ENCODE assay signal across 1 cellular context in the genomic region with DNA sequence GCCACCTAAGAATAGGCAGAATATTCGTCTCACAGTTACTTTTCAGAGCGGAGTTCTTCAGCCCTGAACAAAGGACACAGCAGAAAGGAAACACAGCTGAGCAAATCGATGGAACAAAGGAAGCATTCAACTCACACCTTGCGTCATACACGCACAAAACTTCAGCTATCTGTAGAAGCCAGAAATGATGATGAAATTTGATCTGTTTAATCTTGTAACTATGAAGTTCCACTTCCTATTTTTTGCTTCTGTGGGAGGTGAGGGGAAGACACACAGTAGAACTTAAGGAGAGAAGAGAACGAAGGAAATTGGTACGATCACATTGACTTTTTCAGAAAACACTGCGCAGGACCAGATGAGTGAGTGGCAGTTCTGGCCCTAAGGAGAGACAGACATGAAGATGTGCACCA.
TF ChIP-seq lines count a peak whose summit lies in the region.

No MANE protein-coding gene starts in this region.

TF ChIP-seq in HepG2, 621 proteins besides CTCF, POLR2A, EP300 and RAD21 (continued from another document and continues in another):
- TF ChIP-seq MTF2 (CRISPR knock-in tag; IDR thresholded peaks at IDR 0.05; ENCODE audit: borderline replicate concordance) (no peak), PTBP1 (IDR thresholded peaks at IDR 0.05; ENCODE audit: low read depth, low read length, poor library complexity, severe bottlenecking) (no peak), ZNF143 (CRISPR knock-in tag; IDR thresholded peaks at IDR 0.05) (no peak), ZNF510 (CRISPR knock-in tag; IDR thresholded peaks at IDR 0.05; ENCODE audit: low read depth) (no peak), TBX3 (IDR thresholded peaks at IDR 0.05; ENCODE audit: borderline replicate concordance) (no peak), RELA (CRISPR knock-in tag; IDR thresholded peaks at IDR 0.05) (no peak), ARHGAP35 (CRISPR knock-in tag; IDR thresholded peaks at IDR 0.05; ENCODE audit: borderline replicate concordance) (no peak), KLF13 (CRISPR knock-in tag; IDR thresholded peaks at IDR 0.05) (no peak), ZNF883 (CRISPR knock-in tag; IDR thresholded peaks at IDR 0.05; ENCODE audit: not compliant biosample characterization) (no peak), ZNF225 (CRISPR knock-in tag; IDR thresholded peaks at IDR 0.05) (no peak), FOSL2 (CRISPR knock-in tag; IDR thresholded peaks at IDR 0.05) (peak; percentile 80), ZNF564 (CRISPR knock-in tag; IDR thresholded peaks at IDR 0.05) (peak; percentile 54; the same call in 1 of the 2 replicates), ZNF343 (CRISPR knock-in tag; IDR thresholded peaks at IDR 0.05) (no peak), HNF4G (IDR thresholded peaks at IDR 0.05; ENCODE audit: borderline replicate concordance, low read depth, low read length) (peak; percentile 68; the same call in 1 of the 2 replicates), HNF4G (CRISPR knock-in tag; IDR thresholded peaks at IDR 0.05; ENCODE audit: borderline replicate concordance, low read depth) (0 out of 2 replicates have a peak, but pooled peaks have one; percentile 29), ZSCAN22 (CRISPR knock-in tag; IDR thresholded peaks at IDR 0.05) (no peak), ZNF292 (CRISPR knock-in tag; IDR thresholded peaks at IDR 0.05; ENCODE audit: borderline replicate concordance, low read depth) (peak; percentile 81; the same call in 1 of the 2 replicates), ZSCAN25 (CRISPR knock-in tag; IDR thresholded peaks at IDR 0.05) (no peak), ZNF713 (CRISPR knock-in tag; IDR thresholded peaks at IDR 0.05) (no peak), MEF2D (CRISPR knock-in tag; IDR thresholded peaks at IDR 0.05) (0 out of 2 replicates have a peak, but pooled peaks have one; percentile 29), ZFP36L2 (CRISPR knock-in tag; IDR thresholded peaks at IDR 0.05) (no peak), ISL2 (CRISPR knock-in tag; IDR thresholded peaks at IDR 0.05) (peak; percentile 93), WIZ (CRISPR knock-in tag; IDR thresholded peaks at IDR 0.05) (no peak), ZNF569 (CRISPR knock-in tag; IDR thresholded peaks at IDR 0.05; ENCODE audit: borderline replicate concordance) (no peak), BRD4 (CRISPR knock-in tag; IDR thresholded peaks at IDR 0.05) (peak; percentile 49; the same call in 1 of the 2 replicates), ZNF253 (CRISPR knock-in tag; IDR thresholded peaks at IDR 0.05; ENCODE audit: borderline replicate concordance) (no peak), HIVEP1 (CRISPR knock-in tag; IDR thresholded peaks at IDR 0.05) (no peak)
- TF ChIP-seq, protein P1, sequence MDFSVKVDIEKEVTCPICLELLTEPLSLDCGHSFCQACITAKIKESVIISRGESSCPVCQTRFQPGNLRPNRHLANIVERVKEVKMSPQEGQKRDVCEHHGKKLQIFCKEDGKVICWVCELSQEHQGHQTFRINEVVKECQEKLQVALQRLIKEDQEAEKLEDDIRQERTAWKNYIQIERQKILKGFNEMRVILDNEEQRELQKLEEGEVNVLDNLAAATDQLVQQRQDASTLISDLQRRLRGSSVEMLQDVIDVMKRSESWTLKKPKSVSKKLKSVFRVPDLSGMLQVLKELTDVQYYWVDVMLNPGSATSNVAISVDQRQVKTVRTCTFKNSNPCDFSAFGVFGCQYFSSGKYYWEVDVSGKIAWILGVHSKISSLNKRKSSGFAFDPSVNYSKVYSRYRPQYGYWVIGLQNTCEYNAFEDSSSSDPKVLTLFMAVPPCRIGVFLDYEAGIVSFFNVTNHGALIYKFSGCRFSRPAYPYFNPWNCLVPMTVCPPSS (IDR thresholded peaks at IDR 0.05), result no peak
- TF ChIP-seq, protein P2, sequence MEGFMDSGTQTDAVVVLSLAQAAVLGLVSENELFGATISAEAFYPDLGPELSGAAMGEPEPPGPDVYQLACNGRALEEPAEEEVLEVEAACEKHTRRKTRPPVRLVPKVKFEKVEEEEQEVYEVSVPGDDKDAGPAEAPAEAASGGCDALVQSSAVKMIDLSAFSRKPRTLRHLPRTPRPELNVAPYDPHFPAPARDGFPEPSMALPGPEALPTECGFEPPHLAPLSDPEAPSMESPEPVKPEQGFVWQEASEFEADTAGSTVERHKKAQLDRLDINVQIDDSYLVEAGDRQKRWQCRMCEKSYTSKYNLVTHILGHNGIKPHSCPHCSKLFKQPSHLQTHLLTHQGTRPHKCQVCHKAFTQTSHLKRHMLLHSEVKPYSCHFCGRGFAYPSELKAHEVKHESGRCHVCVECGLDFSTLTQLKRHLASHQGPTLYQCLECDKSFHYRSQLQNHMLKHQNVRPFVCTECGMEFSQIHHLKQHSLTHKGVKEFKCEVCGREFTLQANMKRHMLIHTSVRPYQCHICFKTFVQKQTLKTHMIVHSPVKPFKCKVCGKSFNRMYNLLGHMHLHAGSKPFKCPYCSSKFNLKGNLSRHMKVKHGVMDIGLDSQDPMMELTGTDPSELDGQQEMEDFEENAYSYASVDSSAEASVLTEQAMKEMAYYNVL (CRISPR knock-in tag; IDR thresholded peaks at IDR 0.05; ENCODE audit: borderline replicate concordance), result peak; percentile 92; the same call in 1 of the 2 replicates
- TF ChIP-seq, protein P3, sequence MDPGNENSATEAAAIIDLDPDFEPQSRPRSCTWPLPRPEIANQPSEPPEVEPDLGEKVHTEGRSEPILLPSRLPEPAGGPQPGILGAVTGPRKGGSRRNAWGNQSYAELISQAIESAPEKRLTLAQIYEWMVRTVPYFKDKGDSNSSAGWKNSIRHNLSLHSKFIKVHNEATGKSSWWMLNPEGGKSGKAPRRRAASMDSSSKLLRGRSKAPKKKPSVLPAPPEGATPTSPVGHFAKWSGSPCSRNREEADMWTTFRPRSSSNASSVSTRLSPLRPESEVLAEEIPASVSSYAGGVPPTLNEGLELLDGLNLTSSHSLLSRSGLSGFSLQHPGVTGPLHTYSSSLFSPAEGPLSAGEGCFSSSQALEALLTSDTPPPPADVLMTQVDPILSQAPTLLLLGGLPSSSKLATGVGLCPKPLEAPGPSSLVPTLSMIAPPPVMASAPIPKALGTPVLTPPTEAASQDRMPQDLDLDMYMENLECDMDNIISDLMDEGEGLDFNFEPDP (CRISPR knock-in tag; conservative IDR thresholded peaks at IDR 0.05), result no peak
- TF ChIP-seq, protein P4, sequence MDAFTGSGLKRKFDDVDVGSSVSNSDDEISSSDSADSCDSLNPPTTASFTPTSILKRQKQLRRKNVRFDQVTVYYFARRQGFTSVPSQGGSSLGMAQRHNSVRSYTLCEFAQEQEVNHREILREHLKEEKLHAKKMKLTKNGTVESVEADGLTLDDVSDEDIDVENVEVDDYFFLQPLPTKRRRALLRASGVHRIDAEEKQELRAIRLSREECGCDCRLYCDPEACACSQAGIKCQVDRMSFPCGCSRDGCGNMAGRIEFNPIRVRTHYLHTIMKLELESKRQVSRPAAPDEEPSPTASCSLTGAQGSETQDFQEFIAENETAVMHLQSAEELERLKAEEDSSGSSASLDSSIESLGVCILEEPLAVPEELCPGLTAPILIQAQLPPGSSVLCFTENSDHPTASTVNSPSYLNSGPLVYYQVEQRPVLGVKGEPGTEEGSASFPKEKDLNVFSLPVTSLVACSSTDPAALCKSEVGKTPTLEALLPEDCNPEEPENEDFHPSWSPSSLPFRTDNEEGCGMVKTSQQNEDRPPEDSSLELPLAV (CRISPR knock-in tag; conservative IDR thresholded peaks at IDR 0.05; ENCODE audit: low read depth), result no peak
- TF ChIP-seq, protein P5, sequence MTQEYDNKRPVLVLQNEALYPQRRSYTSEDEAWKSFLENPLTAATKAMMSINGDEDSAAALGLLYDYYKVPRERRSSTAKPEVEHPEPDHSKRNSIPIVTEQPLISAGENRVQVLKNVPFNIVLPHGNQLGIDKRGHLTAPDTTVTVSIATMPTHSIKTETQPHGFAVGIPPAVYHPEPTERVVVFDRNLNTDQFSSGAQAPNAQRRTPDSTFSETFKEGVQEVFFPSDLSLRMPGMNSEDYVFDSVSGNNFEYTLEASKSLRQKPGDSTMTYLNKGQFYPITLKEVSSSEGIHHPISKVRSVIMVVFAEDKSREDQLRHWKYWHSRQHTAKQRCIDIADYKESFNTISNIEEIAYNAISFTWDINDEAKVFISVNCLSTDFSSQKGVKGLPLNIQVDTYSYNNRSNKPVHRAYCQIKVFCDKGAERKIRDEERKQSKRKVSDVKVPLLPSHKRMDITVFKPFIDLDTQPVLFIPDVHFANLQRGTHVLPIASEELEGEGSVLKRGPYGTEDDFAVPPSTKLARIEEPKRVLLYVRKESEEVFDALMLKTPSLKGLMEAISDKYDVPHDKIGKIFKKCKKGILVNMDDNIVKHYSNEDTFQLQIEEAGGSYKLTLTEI (CRISPR knock-in tag; conservative IDR thresholded peaks at IDR 0.05), result no peak
- TF ChIP-seq, protein P6, sequence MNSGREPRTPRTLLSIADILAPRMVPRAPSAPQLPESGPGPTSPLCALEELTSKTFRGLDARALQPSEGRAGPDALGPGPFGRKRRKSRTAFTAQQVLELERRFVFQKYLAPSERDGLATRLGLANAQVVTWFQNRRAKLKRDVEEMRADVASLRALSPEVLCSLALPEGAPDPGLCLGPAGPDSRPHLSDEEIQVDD (CRISPR knock-in tag; IDR thresholded peaks at IDR 0.05; ENCODE audit: borderline replicate concordance), result no peak
- TF ChIP-seq, protein P7, sequence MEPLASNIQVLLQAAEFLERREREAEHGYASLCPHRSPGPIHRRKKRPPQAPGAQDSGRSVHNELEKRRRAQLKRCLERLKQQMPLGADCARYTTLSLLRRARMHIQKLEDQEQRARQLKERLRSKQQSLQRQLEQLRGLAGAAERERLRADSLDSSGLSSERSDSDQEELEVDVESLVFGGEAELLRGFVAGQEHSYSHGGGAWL (CRISPR knock-in tag; IDR thresholded peaks at IDR 0.05), result no peak
- TF ChIP-seq, protein P8, sequence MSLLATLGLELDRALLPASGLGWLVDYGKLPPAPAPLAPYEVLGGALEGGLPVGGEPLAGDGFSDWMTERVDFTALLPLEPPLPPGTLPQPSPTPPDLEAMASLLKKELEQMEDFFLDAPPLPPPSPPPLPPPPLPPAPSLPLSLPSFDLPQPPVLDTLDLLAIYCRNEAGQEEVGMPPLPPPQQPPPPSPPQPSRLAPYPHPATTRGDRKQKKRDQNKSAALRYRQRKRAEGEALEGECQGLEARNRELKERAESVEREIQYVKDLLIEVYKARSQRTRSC (CRISPR knock-in tag; IDR thresholded peaks at IDR 0.05; ENCODE audit: low read depth), result no peak
- TF ChIP-seq, protein P9, sequence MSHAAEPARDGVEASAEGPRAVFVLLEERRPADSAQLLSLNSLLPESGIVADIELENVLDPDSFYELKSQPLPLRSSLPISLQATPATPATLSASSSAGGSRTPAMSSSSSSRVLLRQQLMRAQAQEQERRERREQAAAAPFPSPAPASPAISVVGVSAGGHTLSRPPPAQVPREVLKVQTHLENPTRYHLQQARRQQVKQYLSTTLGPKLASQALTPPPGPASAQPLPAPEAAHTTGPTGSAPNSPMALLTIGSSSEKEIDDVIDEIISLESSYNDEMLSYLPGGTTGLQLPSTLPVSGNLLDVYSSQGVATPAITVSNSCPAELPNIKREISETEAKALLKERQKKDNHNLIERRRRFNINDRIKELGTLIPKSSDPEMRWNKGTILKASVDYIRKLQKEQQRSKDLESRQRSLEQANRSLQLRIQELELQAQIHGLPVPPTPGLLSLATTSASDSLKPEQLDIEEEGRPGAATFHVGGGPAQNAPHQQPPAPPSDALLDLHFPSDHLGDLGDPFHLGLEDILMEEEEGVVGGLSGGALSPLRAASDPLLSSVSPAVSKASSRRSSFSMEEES (CRISPR knock-in tag; IDR thresholded peaks at IDR 0.05), result no peak
- TF ChIP-seq, protein P10, sequence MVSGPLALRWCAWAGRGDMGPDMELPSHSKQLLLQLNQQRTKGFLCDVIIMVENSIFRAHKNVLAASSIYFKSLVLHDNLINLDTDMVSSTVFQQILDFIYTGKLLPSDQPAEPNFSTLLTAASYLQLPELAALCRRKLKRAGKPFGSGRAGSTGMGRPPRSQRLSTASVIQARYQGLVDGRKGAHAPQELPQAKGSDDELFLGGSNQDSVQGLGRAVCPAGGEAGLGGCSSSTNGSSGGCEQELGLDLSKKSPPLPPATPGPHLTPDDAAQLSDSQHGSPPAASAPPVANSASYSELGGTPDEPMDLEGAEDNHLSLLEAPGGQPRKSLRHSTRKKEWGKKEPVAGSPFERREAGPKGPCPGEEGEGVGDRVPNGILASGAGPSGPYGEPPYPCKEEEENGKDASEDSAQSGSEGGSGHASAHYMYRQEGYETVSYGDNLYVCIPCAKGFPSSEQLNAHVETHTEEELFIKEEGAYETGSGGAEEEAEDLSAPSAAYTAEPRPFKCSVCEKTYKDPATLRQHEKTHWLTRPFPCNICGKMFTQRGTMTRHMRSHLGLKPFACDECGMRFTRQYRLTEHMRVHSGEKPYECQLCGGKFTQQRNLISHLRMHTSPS (CRISPR knock-in tag; IDR thresholded peaks at IDR 0.05; ENCODE audit: low read depth), result no peak
- TF ChIP-seq, protein P11, sequence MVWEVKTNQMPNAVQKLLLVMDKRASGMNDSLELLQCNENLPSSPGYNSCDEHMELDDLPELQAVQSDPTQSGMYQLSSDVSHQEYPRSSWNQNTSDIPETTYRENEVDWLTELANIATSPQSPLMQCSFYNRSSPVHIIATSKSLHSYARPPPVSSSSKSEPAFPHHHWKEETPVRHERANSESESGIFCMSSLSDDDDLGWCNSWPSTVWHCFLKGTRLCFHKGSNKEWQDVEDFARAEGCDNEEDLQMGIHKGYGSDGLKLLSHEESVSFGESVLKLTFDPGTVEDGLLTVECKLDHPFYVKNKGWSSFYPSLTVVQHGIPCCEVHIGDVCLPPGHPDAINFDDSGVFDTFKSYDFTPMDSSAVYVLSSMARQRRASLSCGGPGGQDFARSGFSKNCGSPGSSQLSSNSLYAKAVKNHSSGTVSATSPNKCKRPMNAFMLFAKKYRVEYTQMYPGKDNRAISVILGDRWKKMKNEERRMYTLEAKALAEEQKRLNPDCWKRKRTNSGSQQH (CRISPR knock-in tag; IDR thresholded peaks at IDR 0.05; ENCODE audit: low read depth), result no peak
- TF ChIP-seq, protein P12, sequence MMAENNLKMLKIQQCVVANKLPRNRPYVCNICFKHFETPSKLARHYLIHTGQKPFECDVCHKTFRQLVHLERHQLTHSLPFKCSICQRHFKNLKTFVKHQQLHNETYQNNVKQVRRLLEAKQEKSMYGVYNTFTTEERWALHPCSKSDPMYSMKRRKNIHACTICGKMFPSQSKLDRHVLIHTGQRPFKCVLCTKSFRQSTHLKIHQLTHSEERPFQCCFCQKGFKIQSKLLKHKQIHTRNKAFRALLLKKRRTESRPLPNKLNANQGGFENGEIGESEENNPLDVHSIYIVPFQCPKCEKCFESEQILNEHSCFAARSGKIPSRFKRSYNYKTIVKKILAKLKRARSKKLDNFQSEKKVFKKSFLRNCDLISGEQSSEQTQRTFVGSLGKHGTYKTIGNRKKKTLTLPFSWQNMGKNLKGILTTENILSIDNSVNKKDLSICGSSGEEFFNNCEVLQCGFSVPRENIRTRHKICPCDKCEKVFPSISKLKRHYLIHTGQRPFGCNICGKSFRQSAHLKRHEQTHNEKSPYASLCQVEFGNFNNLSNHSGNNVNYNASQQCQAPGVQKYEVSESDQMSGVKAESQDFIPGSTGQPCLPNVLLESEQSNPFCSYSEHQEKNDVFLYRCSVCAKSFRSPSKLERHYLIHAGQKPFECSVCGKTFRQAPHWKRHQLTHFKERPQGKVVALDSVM (CRISPR knock-in tag; IDR thresholded peaks at IDR 0.05), result no peak; the same call in 1 of the 2 replicates
- TF ChIP-seq, protein P13, sequence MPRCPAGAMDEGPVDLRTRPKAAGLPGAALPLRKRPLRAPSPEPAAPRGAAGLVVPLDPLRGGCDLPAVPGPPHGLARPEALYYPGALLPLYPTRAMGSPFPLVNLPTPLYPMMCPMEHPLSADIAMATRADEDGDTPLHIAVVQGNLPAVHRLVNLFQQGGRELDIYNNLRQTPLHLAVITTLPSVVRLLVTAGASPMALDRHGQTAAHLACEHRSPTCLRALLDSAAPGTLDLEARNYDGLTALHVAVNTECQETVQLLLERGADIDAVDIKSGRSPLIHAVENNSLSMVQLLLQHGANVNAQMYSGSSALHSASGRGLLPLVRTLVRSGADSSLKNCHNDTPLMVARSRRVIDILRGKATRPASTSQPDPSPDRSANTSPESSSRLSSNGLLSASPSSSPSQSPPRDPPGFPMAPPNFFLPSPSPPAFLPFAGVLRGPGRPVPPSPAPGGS (CRISPR knock-in tag; IDR thresholded peaks at IDR 0.05), result no peak
